Comparison of ENCODE assay signal across 8 cellular contexts in the genomic region with DNA sequence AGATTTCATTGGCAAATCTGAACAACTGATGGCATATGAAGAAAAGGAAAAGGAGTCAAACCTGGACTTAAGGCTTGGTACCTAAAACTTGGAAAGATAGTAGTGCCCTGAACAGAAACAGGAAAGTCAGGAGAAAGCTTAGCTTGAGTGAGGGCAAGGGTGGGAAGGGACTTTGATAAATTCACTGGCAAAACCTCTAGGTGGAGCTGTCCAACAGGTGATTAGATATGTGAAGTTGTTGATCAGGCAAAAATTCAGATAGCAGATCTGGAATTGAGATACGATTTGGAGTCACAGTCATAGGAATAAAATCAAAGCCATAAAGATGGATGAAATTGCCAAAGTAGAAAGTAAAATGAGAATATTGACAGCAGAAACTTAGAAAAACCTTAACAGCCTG. TPM values are rescaled to one million over a fixed set of nuclear protein-coding genes. Genes with fewer than 3 reads are reported as not detected.
DNase-seq lines count a peak whose midpoint lies in the region; ATAC-seq, FAIRE-seq and TF ChIP-seq lines count a peak whose summit lies in the region.

No MANE protein-coding gene starts in this region.

- no peaks in the 10 kb centered on the region for H3K4me1 Mint-ChIP-seq in Caco-2 (ENCODE audit: low read depth, unreplicated experiment)

- H3K4me3 ChIP-seq in Caco-2 (ENCODE audit: low read depth, low read length) (no peak overlapping the region), colonic mucosa (no peak overlapping the region), lung (no peak overlapping the region)

- H3K36me3 ChIP-seq in Caco-2 (ENCODE audit: control insufficient read depth, insufficient read depth, low read length): no peaks in the 10 kb centered on the region
- H3K36me3 ChIP-seq in colonic mucosa: no peaks in the 10 kb centered on the region
- no peaks in the 10 kb centered on the region for H3K36me3 ChIP-seq in lung (ENCODE audit: control insufficient read depth in 2 of 2, insufficient read depth in 2 of 2, low read length in 2 of 2)

- CTCF ChIA-PET in Caco-2 (lab: Charles Lee): interaction anchor here (0.6 to 1.3 kb wide), 6 partner anchors 32 to 254 kb away, joined by 3 to 8 read pairs (median 4); no protein-coding TSS in a partner anchor
- CTCF ChIA-PET in RWPE1 (lab: Yijun Ruan, JAX): interaction anchor here (0.5 to 1.5 kb wide), 11 partner anchors 7 to 1354 kb away, joined by 3 to 5 read pairs (median 3); no protein-coding TSS in a partner anchor

- POLR2A ChIA-PET in Caco-2 (lab: Charles Lee): no interaction called here
- POLR2A ChIA-PET in RWPE1 (lab: Yijun Ruan, JAX; ENCODE audit: low non-redundant PET): no interaction called here

- TF ChIP-seq CTCF in Caco-2 (IDR thresholded peaks at IDR 0.05; ENCODE audit: insufficient read depth in 1 of 2, low read depth in 1 of 2, low read length in 1 of 2, severe bottlenecking in 1 of 2, unreplicated experiment in 1 of 2): peak; percentile 61 to 71
- peak; percentile 79 for TF ChIP-seq CTCF in RWPE1 (conservative IDR thresholded peaks at IDR 0.05; ENCODE audit: low read depth)
- TF ChIP-seq CTCF in colonic mucosa (IDR thresholded peaks at IDR 0.05): peak; percentile 57
- TF ChIP-seq CTCF in lung (IDR thresholded peaks at IDR 0.05; ENCODE audit: control extremely low read depth, extremely low read depth): peak; percentile 77

- H3K27me3 ChIP-seq in Caco-2 (replicated peaks; ENCODE audit: control insufficient read depth, insufficient read depth, low read length) (no peaks in the 10 kb centered on the region), colonic mucosa (no peaks in the 10 kb centered on the region), lung (ENCODE audit: control insufficient read depth, insufficient read depth) (no peaks in the 10 kb centered on the region)

- WGBS in lung, 2 donors: 12 to 19% methylated on average over 1 of the region's 1 CpG

- H3K9me3 Mint-ChIP-seq in Caco-2 (ENCODE audit: unreplicated experiment): no peaks in the 10 kb centered on the region

- FAIRE-seq in HTR-8/SVneo (lab: Jason Lieb, UNC): no peak

- H3K27ac ChIP-seq in RWPE1 (no peak overlapping the region), colonic mucosa (no peak overlapping the region), lung (ENCODE audit: low read depth in 1 of 2, low read length in 1 of 2) (no peak overlapping the region)

- peaks cover 13% of the 10 kb centered on the region for H3K27me3 Mint-ChIP-seq in Caco-2 (ENCODE audit: insufficient read depth, unreplicated experiment)

- H3K9me3 ChIP-seq in Caco-2 (peaks cover 2% of the 10 kb centered on the region; the same call in 1 of the 2 replicates), colonic mucosa (no peaks in the 10 kb centered on the region), lung (ENCODE audit: control insufficient read depth in 2 of 2, insufficient read depth in 1 of 2, low read length in 1 of 2) (no peaks in the 10 kb centered on the region)

- H3K36me3 Mint-ChIP-seq in Caco-2 (ENCODE audit: insufficient read depth, unreplicated experiment): no peaks in the 10 kb centered on the region

- BruUV-seq in Caco-2 (replicated peaks; lab: Mats Ljungman, UMichigan): no TSS peak

- intact Hi-C loops in Caco-2 (cut with micrococcal nuclease; ENCODE audit: unreplicated experiment) (loop anchor here (1.0 to 5.0 kb wide), 4 partner anchors 72 to 252 kb away; no protein-coding TSS in a partner anchor), colonic mucosa (cut with DNase I) (loop anchor here (2.0 kb wide), 1 partner anchor 252 kb away; no protein-coding TSS in a partner anchor)

- ATAC-seq in GM18498 (IDR thresholded peaks at IDR 0.05; ENCODE audit: unreplicated experiment): peak; percentile 66
- ATAC-seq in lung (ENCODE audit: insufficient read depth, low FRiP score): peak; percentile 81
- ATAC-seq in HG03095 (IDR thresholded peaks at IDR 0.05; ENCODE audit: unreplicated experiment): no peak

- peak in 1 of 2 experiments; percentile 60 for DNase-seq in Caco-2
- peak; percentile 22 for DNase-seq in HTR-8/SVneo (ENCODE audit: insufficient read length, low spot score)
- peak; percentile 61 for DNase-seq in RWPE1 (ENCODE audit: low spot score)
- peak; percentile 40 for DNase-seq in colonic mucosa
- no peak for DNase-seq in lung (ENCODE audit: low spot score)
- DNase-seq in 8988T: no peak

- H3K4me3 Mint-ChIP-seq in Caco-2 (ENCODE audit: unreplicated experiment): no peak overlapping the region

- H3K9ac ChIP-seq in colonic mucosa (ENCODE audit: low read depth in 2 of 2, low read length in 2 of 2): no peak overlapping the region

- no peaks in the 10 kb centered on the region for H3K4me1 ChIP-seq in Caco-2
- H3K4me1 ChIP-seq in colonic mucosa: no peaks in the 10 kb centered on the region
- no peaks in the 10 kb centered on the region for H3K4me1 ChIP-seq in lung (ENCODE audit: control insufficient read depth in 2 of 2, insufficient read depth in 2 of 2, low read length in 2 of 2)

- no peak overlapping the region for H3K27ac Mint-ChIP-seq in Caco-2 (ENCODE audit: unreplicated experiment)

RNA-seq across cellular contexts. Expression of a gene that starts 16.1 kb away (rescaled TPM):
- total RNA-seq in Caco-2 (2022): 32.2 and 35.8 TPM in 2 replicates
- total RNA-seq in colonic mucosa: 10 to 100 TPM; 30.6 to 56.4 TPM
- 100 to 1,000 TPM in 1 of 2 donors, 10 to 100 TPM in 1; 26.9 to 116 TPM for total RNA-seq in lung
- 1 to 10 TPM; 4.6 to 6.1 TPM for polyA plus RNA-seq in lung

RNA-seq across cellular contexts. Expression of a gene that starts 44.3 kb away (rescaled TPM):
- not detected in 2 replicates for total RNA-seq in Caco-2 (2022)
- not detected for total RNA-seq in colonic mucosa
- not detected for total RNA-seq in lung
- polyA plus RNA-seq in lung: not detected

Comparison
In these comparisons a context has a peak if more than half of its experiments do, and no peak if none do; other contexts are left out.
1. DNase-seq: peak in HTR-8/SVneo (single experiment), RWPE1 (single experiment) and colonic mucosa (single experiment); none in lung (single experiment) and 8988T (single experiment).
2. Peak in every context shown above with its lines, with median percentiles within 50 percentile points of each other: CTCF ChIP-seq.